ENCODE assay signal across 19 cellular contexts in the genomic region with DNA sequence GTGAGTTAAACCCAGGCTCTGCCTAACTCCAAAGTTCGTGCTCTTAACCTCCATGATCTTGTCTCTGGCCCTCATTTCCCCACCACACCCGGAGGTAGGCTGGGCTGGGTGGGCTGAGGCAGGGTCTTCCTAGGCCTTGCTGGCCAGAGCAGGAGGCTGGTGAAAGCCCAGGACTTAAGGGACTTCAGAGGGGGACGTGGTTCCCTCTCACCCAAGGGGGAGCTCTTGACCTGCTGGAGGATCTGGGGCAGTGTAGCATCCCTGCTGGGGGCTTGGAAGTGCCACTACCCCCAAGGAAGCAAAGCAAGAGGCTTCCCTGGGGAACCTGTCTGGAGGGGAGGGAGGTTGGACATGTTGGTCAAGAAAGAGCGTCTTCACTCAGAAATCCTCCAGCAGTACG. TPM values are rescaled to one million over a fixed set of nuclear protein-coding genes. Genes with fewer than 3 reads are reported as not detected.
DNase-seq lines count a peak whose midpoint lies in the region; ATAC-seq, FAIRE-seq and TF ChIP-seq lines count a peak whose summit lies in the region.
"Had no signal": no experiment of that assay in that cellular context is flagged by ENCODE, and none has a peak within 500 bp of the region (broad histone marks: within the 10 kb centered on the region; RNA-seq: fewer than 3 reads in every experiment).

No MANE protein-coding gene starts in this region.

- no peaks in the 10 kb centered on the region for H3K27me3 ChIP-seq in PC-3 (ENCODE audit: low read length)
- H3K27me3 ChIP-seq: adrenal gland, right lobe of liver, upper lobe of left lung had no signal

- H3K4me1 Mint-ChIP-seq in progenitor cell of endocrine pancreas (ENCODE audit: low read depth), result no peaks in the 10 kb centered on the region
- H3K4me1 Mint-ChIP-seq: immature natural killer cell had no signal

- H3K9ac ChIP-seq in PC-3 (ENCODE audit: low read length) (no peak overlapping the region), kidney (ENCODE audit: low read length in 2 of 2) (no peak overlapping the region)

- intact Hi-C loops in cardiac septum (cut with DNase I), result no loop called here
- intact Hi-C loops in Right ventricle myocardium superior (cut with DNase I), result no loop called here
- intact Hi-C loops in PC-3 (cut with micrococcal nuclease), result no loop called here
- intact Hi-C loops in kidney (cut with DNase I), result no loop called here

- no TSS peak for BruUV-seq in PC-3 (replicated peaks; lab: Mats Ljungman, UMichigan)

- H3K79me2 ChIP-seq in PC-3 (ENCODE audit: low read length), result no peaks in the 10 kb centered on the region

- FAIRE-seq in kidney (lab: Jason Lieb, UNC), result no peak

- H3K4me1 ChIP-seq in PC-3 (ENCODE audit: insufficient read depth, low read length) (no peaks in the 10 kb centered on the region), kidney (ENCODE audit: control insufficient read depth in 1 of 2, insufficient read depth in 1 of 2, low read depth in 1 of 2, low read length in 2 of 2) (no peaks in the 10 kb centered on the region)
- H3K4me1 ChIP-seq: adrenal gland had no signal

- H3K27ac ChIP-seq in PC-3 (ENCODE audit: low read length) (no peak overlapping the region), kidney (ENCODE audit: low read depth in 2 of 2, low read length in 2 of 2) (no peak overlapping the region)
- H3K27ac ChIP-seq: adrenal gland, right lobe of liver, upper lobe of left lung had no signal

- peaks cover 38% of the 10 kb centered on the region for H3K27me3 Mint-ChIP-seq in progenitor cell of endocrine pancreas

- H3K9me3 ChIP-seq in PC-3 (ENCODE audit: low read length), result no peaks in the 10 kb centered on the region
- no peaks in the 10 kb centered on the region for H3K9me3 ChIP-seq in kidney (ENCODE audit: control insufficient read depth in 1 of 2, low read length in 2 of 2)
- H3K9me3 ChIP-seq: adrenal gland, right lobe of liver, upper lobe of left lung had no signal

- H3K36me3 Mint-ChIP-seq in progenitor cell of endocrine pancreas (ENCODE audit: insufficient read depth), result no peaks in the 10 kb centered on the region

- H3K4me3 ChIP-seq in PC-3 (ENCODE audit: low read length) (no peak overlapping the region), kidney (ENCODE audit: low read length in 2 of 2) (no peak overlapping the region)
- H3K4me3 ChIP-seq: adrenal gland, right lobe of liver, upper lobe of left lung had no signal

- H2AFZ ChIP-seq in PC-3 (ENCODE audit: low read length), result no peak overlapping the region

- H3K4me3 Mint-ChIP-seq in progenitor cell of endocrine pancreas (ENCODE audit: low read depth), result no peak overlapping the region
- H3K4me3 Mint-ChIP-seq: immature natural killer cell; T-helper 1 cell treated with Interleukin-12 subunit alpha and Interleukin-12 subunit beta and Interleukin-4 antibody, amounts not matched to agents 30 μg/mL and 1 μg/mL, for 36 hours had no signal

- H3K27ac Mint-ChIP-seq in progenitor cell of endocrine pancreas, result no peak overlapping the region
- H3K27ac Mint-ChIP-seq: immature natural killer cell; T-helper 1 cell treated with Interleukin-12 subunit alpha and Interleukin-12 subunit beta and Interleukin-4 antibody, amounts not matched to agents 30 μg/mL and 1 μg/mL, for 36 hours had no signal

- ATAC-seq in Right ventricle myocardium superior (ENCODE audit: poor library complexity), result no peak
- no peak for ATAC-seq in PC-3
- ATAC-seq in HG02852 (IDR thresholded peaks at IDR 0.05; ENCODE audit: unreplicated experiment), result no peak
- ATAC-seq: right lobe of liver; stimulated activated naive CD8-positive, alpha-beta T cell treated with anti-CD3 and anti-CD28 coated beads, Interleukin-15, Interleukin-2, amounts not matched to agents 100 U/mL and 50 U/mL, for 24 hours had no signal

- DNase-seq in cardiac septum (ENCODE audit: low spot score) (peak; percentile 53), Right ventricle myocardium superior (no peak), PC-3 (no peak), kidney (peak; percentile 37), progenitor cell of endocrine pancreas (ENCODE audit: low spot score, unreplicated experiment) (no peak), GM20000 (ENCODE audit: low spot score) (no peak), dermis blood vessel endothelial cell (no peak)
- DNase-seq: adrenal gland; caudate nucleus; DMS53; immature natural killer cell; NCI-H1436; nucleus accumbens; SHP77; stimulated activated naive CD8-positive, alpha-beta T cell treated with anti-CD3 and anti-CD28 coated beads, Interleukin-15, Interleukin-2, amounts not matched to agents 100 U/mL and 50 U/mL, for 24 hours; upper lobe of left lung had no signal

- no peaks in the 10 kb centered on the region for H3F3A ChIP-seq in PC-3 (ENCODE audit: low read length, unreplicated experiment)

- H3K36me3 ChIP-seq in PC-3 (ENCODE audit: low read depth, low read length), result no peaks in the 10 kb centered on the region
- H3K36me3 ChIP-seq in kidney (ENCODE audit: control insufficient read depth in 1 of 2, insufficient read depth in 2 of 2, low read length in 2 of 2), result no peaks in the 10 kb centered on the region
- H3K36me3 ChIP-seq: adrenal gland, right lobe of liver, upper lobe of left lung had no signal

- no peaks in the 10 kb centered on the region for H3K9me3 Mint-ChIP-seq in progenitor cell of endocrine pancreas (ENCODE audit: low read depth)
- H3K9me3 Mint-ChIP-seq: immature natural killer cell; T-helper 1 cell treated with Interleukin-12 subunit alpha and Interleukin-12 subunit beta and Interleukin-4 antibody, amounts not matched to agents 30 μg/mL and 1 μg/mL, for 36 hours had no signal

- POLR2A ChIA-PET in PC-3 (lab: Charles Lee; ENCODE audit: unreplicated experiment), result no interaction called here

- no peaks in the 10 kb centered on the region for H4K20me1 ChIP-seq in PC-3 (ENCODE audit: low read length)

- no peak overlapping the region for H3K4me2 ChIP-seq in PC-3 (ENCODE audit: low read length)

- CTCF ChIA-PET in PC-3 (lab: Charles Lee), result no interaction called here

- no peaks in the 10 kb centered on the region for H3K9me2 ChIP-seq in PC-3 (replicated peaks; ENCODE audit: low read length)

- TF ChIP-seq CTCF in PC-3 (conservative IDR thresholded peaks at IDR 0.05; ENCODE audit: low read depth, low read length) (0 out of 2 replicates have a peak, but pooled peaks have one; percentile 9), kidney (IDR thresholded peaks at IDR 0.05; ENCODE audit: borderline replicate concordance, extremely low read depth, insufficient read depth) (no peak), progenitor cell of endocrine pancreas (IDR thresholded peaks at IDR 0.05; ENCODE audit: unreplicated experiment) (no peak), GM20000 (IDR thresholded peaks at IDR 0.05; ENCODE audit: extremely low read depth, missing control alignments) (no peak)

RNA-seq across cellular contexts. Expression of a gene that starts 14.7 kb away (rescaled TPM):
- total RNA-seq in cardiac septum (0.83 TPM), Right ventricle myocardium superior (not detected), PC-3 (2014; rRNA removed) (40.8 and 69.0 TPM in 2 replicates), kidney (not detected), progenitor cell of endocrine pancreas (12.5 and 16.2 TPM in 2 replicates), dermis blood vessel endothelial cell (0.51 TPM in 1 of 2 replicates, not detected in the other)
- not detected for polyA plus RNA-seq in kidney (ENCODE audit: insufficient read depth, low read depth, low replicate concordance)
- total RNA-seq: right lobe of liver had no signal
- polyA plus RNA-seq: immature natural killer cell had no signal

RNA-seq across cellular contexts. Expression of a gene that starts 51.6 kb away (rescaled TPM):
- total RNA-seq in cardiac septum (0.54 TPM), Right ventricle myocardium superior (0.32 TPM), PC-3 (2014; rRNA removed) (0.40 TPM in 1 of 2 replicates, not detected in the other), kidney (1.4 TPM), progenitor cell of endocrine pancreas (1.3 and 1.4 TPM in 2 replicates), dermis blood vessel endothelial cell (0.34 TPM in 1 of 2 replicates, not detected in the other)
- 1.4 TPM for polyA plus RNA-seq in kidney (ENCODE audit: insufficient read depth, low read depth, low replicate concordance)

Comparison
In these comparisons a context has a peak if more than half of its experiments do, and no peak if none do; other contexts are left out.
1. DNase-seq: peak in cardiac septum (single experiment) and kidney (single experiment); none in Right ventricle myocardium superior (single experiment), PC-3 (single experiment), progenitor cell of endocrine pancreas (single experiment), GM20000 (single experiment) and dermis blood vessel endothelial cell (single experiment).